1 cellular context compared by ENCODE assay signal in the genomic region with DNA sequence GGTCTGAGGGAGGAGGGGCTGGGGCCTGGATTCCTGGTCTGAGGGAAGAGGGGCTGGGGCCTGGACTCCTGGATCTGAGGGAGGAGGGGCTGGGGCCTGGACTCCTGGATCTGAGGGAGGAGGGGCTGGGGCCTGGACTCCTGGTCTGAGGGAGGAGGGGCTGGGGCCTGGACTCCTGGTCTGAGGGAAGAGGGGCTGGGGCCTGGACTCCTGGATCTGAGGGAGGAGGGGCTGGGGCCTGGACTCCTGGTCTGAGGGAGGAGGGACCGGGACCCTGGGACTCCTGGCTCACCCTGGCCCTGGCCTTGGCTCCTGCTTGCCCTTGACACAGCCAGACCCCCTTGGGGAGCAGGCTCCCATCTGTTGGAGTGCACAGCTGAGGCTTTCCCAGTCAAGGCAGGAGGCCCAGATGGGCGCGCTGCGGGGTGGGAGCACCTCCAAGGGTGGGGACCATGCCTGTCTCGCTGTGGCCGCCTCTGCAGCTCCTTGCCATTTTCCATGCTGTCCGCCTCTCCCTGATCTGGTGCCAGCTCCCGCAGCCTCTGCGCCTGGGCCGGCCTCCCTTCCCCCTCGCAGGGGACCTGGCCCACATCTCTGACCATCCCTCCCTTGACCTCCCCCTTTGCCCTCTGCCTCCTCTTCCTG. TPM values are rescaled to one million over a fixed set of nuclear protein-coding genes. Genes with fewer than 3 reads are reported as not detected.
"Had no signal": no experiment of that assay in that cellular context is flagged by ENCODE, and none has a peak within 500 bp of the region (broad histone marks: within the 10 kb centered on the region; RNA-seq: fewer than 3 reads in every experiment).

No MANE protein-coding gene starts in this region.

RNA-seq across cellular contexts. Expression of a gene that starts 2.0 kb away (rescaled TPM):
- total RNA-seq: skeletal muscle tissue had no signal
